Comparison of ENCODE assay signal across 8 cellular contexts in genomic region chr4:107036602-107037151, GRCh38. TPM values are rescaled to one million over a fixed set of nuclear protein-coding genes. Genes with fewer than 3 reads are reported as not detected.
DNase-seq lines count a peak whose midpoint lies in the region; ATAC-seq and TF ChIP-seq lines count a peak whose summit lies in the region.

No MANE protein-coding gene starts in this region.

- no peaks in the 10 kb centered on the region for H3K9me3 Mint-ChIP-seq in endodermal cell

- ATAC-seq in HG03196 (IDR thresholded peaks at IDR 0.05; ENCODE audit: unreplicated experiment): no peak

- no peak overlapping the region for H3K27ac Mint-ChIP-seq in endodermal cell

- in situ Hi-C loops in transverse colon (cut with MboI; ENCODE audit: low pct_ligation_motif_present in 1 of 4, low pct_unique_long_range_greater_than_20kb in 1 of 4, low sequenced_read_pairs in 3 of 4): loop anchor here in 1 of 4 donors (25.0 kb wide), 1 partner anchor 626 kb away; no protein-coding TSS in a partner anchor

- H3K4me1 ChIP-seq in endodermal cell (ENCODE audit: control insufficient read depth, insufficient read depth, low read length) (no peaks in the 10 kb centered on the region), parathyroid adenoma (no peaks in the 10 kb centered on the region), Peyer's patch (peaks cover 0 to 29% (median 0%) of the 10 kb centered on the region in 4 donors), transverse colon (peaks cover 0 to 24% (median 15%) of the 10 kb centered on the region in 4 donors)

- no peak for TF ChIP-seq EP300 in transverse colon (IDR thresholded peaks at IDR 0.05; ENCODE audit: low read depth)

- no peak for TF ChIP-seq POLR2A in Peyer's patch (IDR thresholded peaks at IDR 0.05)
- no peak for TF ChIP-seq POLR2A in transverse colon (IDR thresholded peaks at IDR 0.05)

- TF ChIP-seq CTCF in endodermal cell (conservative IDR thresholded peaks at IDR 0.05) (no peak), parathyroid adenoma (IDR thresholded peaks at IDR 0.05) (no peak), Peyer's patch (IDR thresholded peaks at IDR 0.05) (no peak), transverse colon (IDR thresholded peaks at IDR 0.05) (no peak)

- H3K4me3 ChIP-seq in endodermal cell (ENCODE audit: low read length) (peak overlapping the region; percentile 80), parathyroid adenoma (ENCODE audit: low read depth, low read length) (peak overlapping the region; percentile 47), Peyer's patch (peak overlapping the region in 1 of 4 donors; percentile 37), transverse colon (peak overlapping the region in 2 of 4 donors; percentile 19 to 48)

- peaks cover 72% of the 10 kb centered on the region for H3K27me3 ChIP-seq in endodermal cell (ENCODE audit: control insufficient read depth, insufficient read depth, low read length, poor library complexity, severe bottlenecking)
- H3K27me3 ChIP-seq in parathyroid adenoma (ENCODE audit: control insufficient read depth, insufficient read depth, low read length): no peaks in the 10 kb centered on the region
- peaks cover 0 to 5% of the 10 kb centered on the region in 2 donors for H3K27me3 ChIP-seq in Peyer's patch
- peaks cover 79% of the 10 kb centered on the region for H3K27me3 ChIP-seq in transverse colon

- peak; percentile 22 for DNase-seq in DMS53 treated with DMSO at 0.1 percent for 48 hours (lab: John Stamatoyannopoulos, UW; ENCODE audit: unreplicated experiment)
- DNase-seq in NCI-H69 (lab: John Stamatoyannopoulos, UW): peak; percentile 5
- DNase-seq in endodermal cell: no peak
- DNase-seq in Peyer's patch: no peak
- no peak for DNase-seq in activated CD4-positive, alpha-beta T cell treated with anti-CD3 and anti-CD28 coated beads for 1 hour
- no peak for DNase-seq in transverse colon

- peak overlapping the region; percentile 81 for H3K4me2 ChIP-seq in parathyroid adenoma (ENCODE audit: low read length)

- H3K9me3 ChIP-seq in endodermal cell (ENCODE audit: control insufficient read depth, low read length) (no peaks in the 10 kb centered on the region), parathyroid adenoma (ENCODE audit: control insufficient read depth, low read length) (no peaks in the 10 kb centered on the region), Peyer's patch (no peaks in the 10 kb centered on the region), transverse colon (no peaks in the 10 kb centered on the region)

- H3K4me1 Mint-ChIP-seq in endodermal cell: peaks cover 24% of the 10 kb centered on the region

- no peak overlapping the region for H3K27ac ChIP-seq in endodermal cell (ENCODE audit: low read depth, low read length)
- H3K27ac ChIP-seq in parathyroid adenoma: no peak overlapping the region
- no peak overlapping the region for H3K27ac ChIP-seq in Peyer's patch
- no peak overlapping the region for H3K27ac ChIP-seq in transverse colon

- peaks cover 83% of the 10 kb centered on the region for H3K27me3 Mint-ChIP-seq in endodermal cell (ENCODE audit: insufficient read depth)

- H3K4me3 Mint-ChIP-seq in endodermal cell: peak overlapping the region; percentile 51

- WGBS in endodermal cell (ENCODE audit: insufficient coverage in 1 of 2, insufficient read length in 1 of 2), 2 experiments: 4 to 7% methylated on average over 5 to 18 of the region's 18 CpGs
- 18% methylated on average over 18 of the region's 18 CpGs; no CpG with 5 or more reads in 1 of the 2 donors for WGBS in transverse colon (ENCODE audit: low coverage in 1 of 2), 2 donors

- intact Hi-C loops in transverse colon (cut with DNase I; ENCODE audit: low total_unique reads): loop anchor here (10.0 kb wide), 1 partner anchor 148 kb away; no protein-coding TSS in a partner anchor

- H3K79me2 ChIP-seq in parathyroid adenoma: no peaks in the 10 kb centered on the region

- H3K9ac ChIP-seq in endodermal cell (ENCODE audit: extremely low read depth, low read length, poor library complexity, severe bottlenecking) (no peak overlapping the region), parathyroid adenoma (no peak overlapping the region)

- H2AFZ ChIP-seq in parathyroid adenoma: no peak overlapping the region

- no peaks in the 10 kb centered on the region for H3K36me3 Mint-ChIP-seq in endodermal cell (ENCODE audit: low read depth)

- H3K36me3 ChIP-seq in endodermal cell (ENCODE audit: control insufficient read depth, insufficient read depth, low read length) (no peaks in the 10 kb centered on the region), parathyroid adenoma (ENCODE audit: control insufficient read depth, insufficient read depth, low read length) (no peaks in the 10 kb centered on the region), Peyer's patch (no peaks in the 10 kb centered on the region), transverse colon (no peaks in the 10 kb centered on the region)

RNA-seq across cellular contexts. Expression of gene DKK2, which starts 0.6 kb away (rescaled TPM):
- total RNA-seq in endodermal cell (not detected), Peyer's patch (1 to 10 TPM in 1 of 4 donors, under 1 TPM in 2, not detected in 1; 0.53 to 4.1 (median 0.67) TPM), transverse colon (1 to 10 TPM in 1 of 4 donors, under 1 TPM in 1, not detected in 2; 0.55 to 1.3 TPM)
- polyA plus RNA-seq in endodermal cell (2013, experiment 1 of 2): 2.7 TPM
- polyA plus RNA-seq in endodermal cell (2013, experiment 2 of 2): 3.8 TPM

Comparison
In these comparisons a context has a peak if more than half of its experiments do, and no peak if none do; other contexts are left out.
1. DNase-seq: peak in DMS53 treated with DMSO at 0.1 percent for 48 hours (single experiment) and NCI-H69 (single experiment); none in endodermal cell (single experiment), Peyer's patch (0 of 3), activated CD4-positive, alpha-beta T cell treated with anti-CD3 and anti-CD28 coated beads for 1 hour (single experiment) and transverse colon (single experiment).